ENCODE assay signal across 1 cellular context in the genomic region with DNA sequence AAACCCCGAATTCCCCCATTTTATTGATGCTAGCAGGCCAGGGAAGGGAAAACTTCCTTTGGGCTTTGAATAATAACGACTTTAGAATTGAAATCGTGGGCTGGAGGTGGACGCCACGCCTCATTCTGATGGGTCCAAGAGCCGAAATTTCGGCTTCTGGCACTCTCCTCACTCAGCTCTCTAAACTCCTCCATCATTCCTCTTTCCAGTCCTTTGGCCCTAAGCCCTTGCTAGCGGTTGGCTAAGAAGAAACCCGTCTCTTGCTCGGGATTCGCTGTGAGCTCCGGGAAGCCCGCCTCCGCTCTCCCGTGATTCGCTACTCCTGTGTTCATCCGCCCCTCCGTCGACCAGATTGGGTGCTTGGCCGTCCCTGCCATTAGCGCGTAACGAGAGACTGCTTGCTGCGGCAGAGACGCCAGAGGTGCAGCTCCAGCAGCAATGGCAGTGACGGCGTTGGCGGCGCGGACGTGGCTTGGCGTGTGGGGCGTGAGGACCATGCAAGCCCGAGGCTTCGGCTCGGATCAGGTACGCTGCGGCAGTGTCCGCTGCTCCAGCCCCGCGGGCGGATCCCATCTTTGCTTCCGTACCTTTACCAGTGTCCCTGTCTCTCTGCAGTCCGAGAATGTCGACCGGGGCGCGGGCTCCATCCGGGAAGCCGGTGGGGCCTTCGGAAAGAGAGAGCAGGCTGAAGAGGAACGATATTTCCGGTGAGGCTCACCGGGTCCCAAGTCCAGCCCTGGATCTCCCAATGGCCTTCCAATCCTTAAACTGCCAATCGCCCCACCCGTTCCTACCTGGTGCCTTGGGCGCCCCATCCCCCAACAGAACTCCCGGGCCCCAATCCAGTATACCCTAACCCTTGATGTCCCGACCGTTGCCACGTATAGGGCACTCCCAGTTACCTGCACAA.
TF ChIP-seq lines count a peak whose summit lies in the region.

A gene (plus strand): TSS at position 379 of the 910 bp plus-strand sequence. CDS start 60 bp downstream, at position 439.

TF ChIP-seq in K562, 482 proteins besides CTCF, POLR2A, EP300 and RAD21 (continued from another document and continues in another):
- TF ChIP-seq, protein P1, sequence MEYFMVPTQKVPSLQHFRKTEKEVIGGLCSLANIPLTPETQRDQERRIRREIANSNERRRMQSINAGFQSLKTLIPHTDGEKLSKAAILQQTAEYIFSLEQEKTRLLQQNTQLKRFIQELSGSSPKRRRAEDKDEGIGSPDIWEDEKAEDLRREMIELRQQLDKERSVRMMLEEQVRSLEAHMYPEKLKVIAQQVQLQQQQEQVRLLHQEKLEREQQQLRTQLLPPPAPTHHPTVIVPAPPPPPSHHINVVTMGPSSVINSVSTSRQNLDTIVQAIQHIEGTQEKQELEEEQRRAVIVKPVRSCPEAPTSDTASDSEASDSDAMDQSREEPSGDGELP (CRISPR knock-in tag; IDR thresholded peaks at IDR 0.05; ENCODE audit: borderline replicate concordance): peak; percentile 71
- TF ChIP-seq ARID2 (IDR thresholded peaks at IDR 0.05): no peak
- TF ChIP-seq DACH1 (IDR thresholded peaks at IDR 0.05; ENCODE audit: partially characterized antibody): no peak
- TF ChIP-seq, protein P2, sequence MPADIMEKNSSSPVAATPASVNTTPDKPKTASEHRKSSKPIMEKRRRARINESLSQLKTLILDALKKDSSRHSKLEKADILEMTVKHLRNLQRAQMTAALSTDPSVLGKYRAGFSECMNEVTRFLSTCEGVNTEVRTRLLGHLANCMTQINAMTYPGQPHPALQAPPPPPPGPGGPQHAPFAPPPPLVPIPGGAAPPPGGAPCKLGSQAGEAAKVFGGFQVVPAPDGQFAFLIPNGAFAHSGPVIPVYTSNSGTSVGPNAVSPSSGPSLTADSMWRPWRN (IDR thresholded peaks at IDR 0.05; ENCODE audit: low read depth): no peak
- TF ChIP-seq IRF2 (CRISPR knock-in tag; IDR thresholded peaks at IDR 0.05): no peak
- TF ChIP-seq, protein P3, sequence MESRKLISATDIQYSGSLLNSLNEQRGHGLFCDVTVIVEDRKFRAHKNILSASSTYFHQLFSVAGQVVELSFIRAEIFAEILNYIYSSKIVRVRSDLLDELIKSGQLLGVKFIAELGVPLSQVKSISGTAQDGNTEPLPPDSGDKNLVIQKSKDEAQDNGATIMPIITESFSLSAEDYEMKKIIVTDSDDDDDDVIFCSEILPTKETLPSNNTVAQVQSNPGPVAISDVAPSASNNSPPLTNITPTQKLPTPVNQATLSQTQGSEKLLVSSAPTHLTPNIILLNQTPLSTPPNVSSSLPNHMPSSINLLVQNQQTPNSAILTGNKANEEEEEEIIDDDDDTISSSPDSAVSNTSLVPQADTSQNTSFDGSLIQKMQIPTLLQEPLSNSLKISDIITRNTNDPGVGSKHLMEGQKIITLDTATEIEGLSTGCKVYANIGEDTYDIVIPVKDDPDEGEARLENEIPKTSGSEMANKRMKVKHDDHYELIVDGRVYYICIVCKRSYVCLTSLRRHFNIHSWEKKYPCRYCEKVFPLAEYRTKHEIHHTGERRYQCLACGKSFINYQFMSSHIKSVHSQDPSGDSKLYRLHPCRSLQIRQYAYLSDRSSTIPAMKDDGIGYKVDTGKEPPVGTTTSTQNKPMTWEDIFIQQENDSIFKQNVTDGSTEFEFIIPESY (CRISPR knock-in tag; IDR thresholded peaks at IDR 0.05): no peak
- TF ChIP-seq, protein P4, sequence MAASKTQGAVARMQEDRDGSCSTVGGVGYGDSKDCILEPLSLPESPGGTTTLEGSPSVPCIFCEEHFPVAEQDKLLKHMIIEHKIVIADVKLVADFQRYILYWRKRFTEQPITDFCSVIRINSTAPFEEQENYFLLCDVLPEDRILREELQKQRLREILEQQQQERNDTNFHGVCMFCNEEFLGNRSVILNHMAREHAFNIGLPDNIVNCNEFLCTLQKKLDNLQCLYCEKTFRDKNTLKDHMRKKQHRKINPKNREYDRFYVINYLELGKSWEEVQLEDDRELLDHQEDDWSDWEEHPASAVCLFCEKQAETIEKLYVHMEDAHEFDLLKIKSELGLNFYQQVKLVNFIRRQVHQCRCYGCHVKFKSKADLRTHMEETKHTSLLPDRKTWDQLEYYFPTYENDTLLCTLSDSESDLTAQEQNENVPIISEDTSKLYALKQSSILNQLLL (CRISPR knock-in tag; IDR thresholded peaks at IDR 0.05; ENCODE audit: borderline replicate concordance): no peak
- TF ChIP-seq E2F3 (CRISPR knock-in tag; IDR thresholded peaks at IDR 0.05): no peak
- no peak for TF ChIP-seq TCF7 (IDR thresholded peaks at IDR 0.05; ENCODE audit: borderline replicate concordance)
- TF ChIP-seq, protein P5, sequence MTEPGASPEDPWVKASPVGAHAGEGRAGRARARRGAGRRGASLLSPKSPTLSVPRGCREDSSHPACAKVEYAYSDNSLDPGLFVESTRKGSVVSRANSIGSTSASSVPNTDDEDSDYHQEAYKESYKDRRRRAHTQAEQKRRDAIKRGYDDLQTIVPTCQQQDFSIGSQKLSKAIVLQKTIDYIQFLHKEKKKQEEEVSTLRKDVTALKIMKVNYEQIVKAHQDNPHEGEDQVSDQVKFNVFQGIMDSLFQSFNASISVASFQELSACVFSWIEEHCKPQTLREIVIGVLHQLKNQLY (CRISPR knock-in tag; conservative IDR thresholded peaks at IDR 0.05): no peak
- peak; percentile 73 for TF ChIP-seq SP1 (CRISPR knock-in tag; IDR thresholded peaks at IDR 0.05)
- no peak for TF ChIP-seq CREBBP (IDR thresholded peaks at IDR 0.05; ENCODE audit: low read depth, low read length)
- no peak for TF ChIP-seq FUS (optimal IDR thresholded peaks at IDR 0.05; ENCODE audit: low read depth, low read length)
- TF ChIP-seq, protein P6, sequence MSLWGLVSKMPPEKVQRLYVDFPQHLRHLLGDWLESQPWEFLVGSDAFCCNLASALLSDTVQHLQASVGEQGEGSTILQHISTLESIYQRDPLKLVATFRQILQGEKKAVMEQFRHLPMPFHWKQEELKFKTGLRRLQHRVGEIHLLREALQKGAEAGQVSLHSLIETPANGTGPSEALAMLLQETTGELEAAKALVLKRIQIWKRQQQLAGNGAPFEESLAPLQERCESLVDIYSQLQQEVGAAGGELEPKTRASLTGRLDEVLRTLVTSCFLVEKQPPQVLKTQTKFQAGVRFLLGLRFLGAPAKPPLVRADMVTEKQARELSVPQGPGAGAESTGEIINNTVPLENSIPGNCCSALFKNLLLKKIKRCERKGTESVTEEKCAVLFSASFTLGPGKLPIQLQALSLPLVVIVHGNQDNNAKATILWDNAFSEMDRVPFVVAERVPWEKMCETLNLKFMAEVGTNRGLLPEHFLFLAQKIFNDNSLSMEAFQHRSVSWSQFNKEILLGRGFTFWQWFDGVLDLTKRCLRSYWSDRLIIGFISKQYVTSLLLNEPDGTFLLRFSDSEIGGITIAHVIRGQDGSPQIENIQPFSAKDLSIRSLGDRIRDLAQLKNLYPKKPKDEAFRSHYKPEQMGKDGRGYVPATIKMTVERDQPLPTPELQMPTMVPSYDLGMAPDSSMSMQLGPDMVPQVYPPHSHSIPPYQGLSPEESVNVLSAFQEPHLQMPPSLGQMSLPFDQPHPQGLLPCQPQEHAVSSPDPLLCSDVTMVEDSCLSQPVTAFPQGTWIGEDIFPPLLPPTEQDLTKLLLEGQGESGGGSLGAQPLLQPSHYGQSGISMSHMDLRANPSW (CRISPR knock-in tag; IDR thresholded peaks at IDR 0.05): no peak; the same call in 1 of the 2 replicates
- TF ChIP-seq FOXK1 (CRISPR knock-in tag; IDR thresholded peaks at IDR 0.05; ENCODE audit: borderline replicate concordance): no peak; the same call in 1 of the 2 replicates
- TF ChIP-seq SIRT6 (IDR thresholded peaks at IDR 0.05; ENCODE audit: low read depth, low read length): no peak
- no peak for TF ChIP-seq FOXJ3 (CRISPR knock-in tag; IDR thresholded peaks at IDR 0.05)
- no peak for TF ChIP-seq ZNF134 (CRISPR knock-in tag; conservative IDR thresholded peaks at IDR 0.05)
- no peak; the same call in 1 of the 2 replicates for TF ChIP-seq LARP7 (IDR thresholded peaks at IDR 0.05)
- no peak for TF ChIP-seq EHMT2 (IDR thresholded peaks at IDR 0.05)
- no peak for TF ChIP-seq HOXB6 (CRISPR knock-in tag; IDR thresholded peaks at IDR 0.05; ENCODE audit: borderline replicate concordance)
- no peak for TF ChIP-seq ZNF347 (CRISPR knock-in tag; IDR thresholded peaks at IDR 0.05; ENCODE audit: low read depth)
- TF ChIP-seq, protein P7, sequence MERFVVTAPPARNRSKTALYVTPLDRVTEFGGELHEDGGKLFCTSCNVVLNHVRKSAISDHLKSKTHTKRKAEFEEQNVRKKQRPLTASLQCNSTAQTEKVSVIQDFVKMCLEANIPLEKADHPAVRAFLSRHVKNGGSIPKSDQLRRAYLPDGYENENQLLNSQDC (CRISPR knock-in tag; IDR thresholded peaks at IDR 0.05): 0 out of 2 replicates have a peak, but pooled peaks have one; percentile 13
- no peak for TF ChIP-seq ELF2 (CRISPR knock-in tag; IDR thresholded peaks at IDR 0.05)
- TF ChIP-seq CREM (IDR thresholded peaks at IDR 0.05; ENCODE audit: low read depth): peak; percentile 96
- no peak for TF ChIP-seq SMARCA4 (IDR thresholded peaks at IDR 0.05)
- no peak for TF ChIP-seq SIX5 (IDR thresholded peaks at IDR 0.05; ENCODE audit: borderline replicate concordance in 1 of 2, insufficient read depth in 1 of 2, low read depth in 1 of 2, low read length in 2 of 2)
- TF ChIP-seq POLR2G (IDR thresholded peaks at IDR 0.05; ENCODE audit: low read depth, low read length): peak; percentile 99
- TF ChIP-seq ZNF780A (CRISPR knock-in tag; IDR thresholded peaks at IDR 0.05): no peak
- TF ChIP-seq TCF3 (CRISPR knock-in tag; IDR thresholded peaks at IDR 0.05): 0 out of 2 replicates have a peak, but pooled peaks have one; percentile 3
- no peak; the same call in 1 of the 2 replicates for TF ChIP-seq ZNF431 (CRISPR knock-in tag; IDR thresholded peaks at IDR 0.05)
- TF ChIP-seq MCM3 (IDR thresholded peaks at IDR 0.05): no peak
- TF ChIP-seq, protein P8, sequence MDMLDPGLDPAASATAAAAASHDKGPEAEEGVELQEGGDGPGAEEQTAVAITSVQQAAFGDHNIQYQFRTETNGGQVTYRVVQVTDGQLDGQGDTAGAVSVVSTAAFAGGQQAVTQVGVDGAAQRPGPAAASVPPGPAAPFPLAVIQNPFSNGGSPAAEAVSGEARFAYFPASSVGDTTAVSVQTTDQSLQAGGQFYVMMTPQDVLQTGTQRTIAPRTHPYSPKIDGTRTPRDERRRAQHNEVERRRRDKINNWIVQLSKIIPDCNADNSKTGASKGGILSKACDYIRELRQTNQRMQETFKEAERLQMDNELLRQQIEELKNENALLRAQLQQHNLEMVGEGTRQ (CRISPR knock-in tag; IDR thresholded peaks at IDR 0.05): no peak
- peak; percentile 63; the same call in 1 of the 2 replicates for TF ChIP-seq KAT7 (CRISPR knock-in tag; IDR thresholded peaks at IDR 0.05; ENCODE audit: borderline replicate concordance)
- TF ChIP-seq, protein P9, sequence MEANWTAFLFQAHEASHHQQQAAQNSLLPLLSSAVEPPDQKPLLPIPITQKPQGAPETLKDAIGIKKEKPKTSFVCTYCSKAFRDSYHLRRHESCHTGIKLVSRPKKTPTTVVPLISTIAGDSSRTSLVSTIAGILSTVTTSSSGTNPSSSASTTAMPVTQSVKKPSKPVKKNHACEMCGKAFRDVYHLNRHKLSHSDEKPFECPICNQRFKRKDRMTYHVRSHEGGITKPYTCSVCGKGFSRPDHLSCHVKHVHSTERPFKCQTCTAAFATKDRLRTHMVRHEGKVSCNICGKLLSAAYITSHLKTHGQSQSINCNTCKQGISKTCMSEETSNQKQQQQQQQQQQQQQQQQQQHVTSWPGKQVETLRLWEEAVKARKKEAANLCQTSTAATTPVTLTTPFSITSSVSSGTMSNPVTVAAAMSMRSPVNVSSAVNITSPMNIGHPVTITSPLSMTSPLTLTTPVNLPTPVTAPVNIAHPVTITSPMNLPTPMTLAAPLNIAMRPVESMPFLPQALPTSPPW (CRISPR knock-in tag; IDR thresholded peaks at IDR 0.05): no peak; the same call in 1 of the 2 replicates
- no peak for TF ChIP-seq RHOXF2B (CRISPR knock-in tag; conservative IDR thresholded peaks at IDR 0.05)
- TF ChIP-seq, protein P10, sequence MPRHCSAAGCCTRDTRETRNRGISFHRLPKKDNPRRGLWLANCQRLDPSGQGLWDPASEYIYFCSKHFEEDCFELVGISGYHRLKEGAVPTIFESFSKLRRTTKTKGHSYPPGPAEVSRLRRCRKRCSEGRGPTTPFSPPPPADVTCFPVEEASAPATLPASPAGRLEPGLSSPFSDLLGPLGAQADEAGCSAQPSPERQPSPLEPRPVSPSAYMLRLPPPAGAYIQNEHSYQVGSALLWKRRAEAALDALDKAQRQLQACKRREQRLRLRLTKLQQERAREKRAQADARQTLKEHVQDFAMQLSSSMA (CRISPR knock-in tag; IDR thresholded peaks at IDR 0.05): no peak
- TF ChIP-seq ZNF263 (CRISPR knock-in tag; IDR thresholded peaks at IDR 0.05; ENCODE audit: borderline replicate concordance): no peak; the same call in 1 of the 2 replicates
- TF ChIP-seq, protein P11, sequence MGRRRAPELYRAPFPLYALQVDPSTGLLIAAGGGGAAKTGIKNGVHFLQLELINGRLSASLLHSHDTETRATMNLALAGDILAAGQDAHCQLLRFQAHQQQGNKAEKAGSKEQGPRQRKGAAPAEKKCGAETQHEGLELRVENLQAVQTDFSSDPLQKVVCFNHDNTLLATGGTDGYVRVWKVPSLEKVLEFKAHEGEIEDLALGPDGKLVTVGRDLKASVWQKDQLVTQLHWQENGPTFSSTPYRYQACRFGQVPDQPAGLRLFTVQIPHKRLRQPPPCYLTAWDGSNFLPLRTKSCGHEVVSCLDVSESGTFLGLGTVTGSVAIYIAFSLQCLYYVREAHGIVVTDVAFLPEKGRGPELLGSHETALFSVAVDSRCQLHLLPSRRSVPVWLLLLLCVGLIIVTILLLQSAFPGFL (CRISPR knock-in tag; IDR thresholded peaks at IDR 0.05): no peak
- TF ChIP-seq TAF7 (tag; IDR thresholded peaks at IDR 0.05): peak; percentile 81
- peak; percentile 1 for TF ChIP-seq MEIS2 (IDR thresholded peaks at IDR 0.05; ENCODE audit: partially characterized antibody)
- peak; percentile 75 for TF ChIP-seq ETV5 (CRISPR knock-in tag; IDR thresholded peaks at IDR 0.05; ENCODE audit: low read depth)
- TF ChIP-seq BDP1 (IDR thresholded peaks at IDR 0.05; ENCODE audit: insufficient read depth, insufficient read length): no peak
- TF ChIP-seq, protein P12, sequence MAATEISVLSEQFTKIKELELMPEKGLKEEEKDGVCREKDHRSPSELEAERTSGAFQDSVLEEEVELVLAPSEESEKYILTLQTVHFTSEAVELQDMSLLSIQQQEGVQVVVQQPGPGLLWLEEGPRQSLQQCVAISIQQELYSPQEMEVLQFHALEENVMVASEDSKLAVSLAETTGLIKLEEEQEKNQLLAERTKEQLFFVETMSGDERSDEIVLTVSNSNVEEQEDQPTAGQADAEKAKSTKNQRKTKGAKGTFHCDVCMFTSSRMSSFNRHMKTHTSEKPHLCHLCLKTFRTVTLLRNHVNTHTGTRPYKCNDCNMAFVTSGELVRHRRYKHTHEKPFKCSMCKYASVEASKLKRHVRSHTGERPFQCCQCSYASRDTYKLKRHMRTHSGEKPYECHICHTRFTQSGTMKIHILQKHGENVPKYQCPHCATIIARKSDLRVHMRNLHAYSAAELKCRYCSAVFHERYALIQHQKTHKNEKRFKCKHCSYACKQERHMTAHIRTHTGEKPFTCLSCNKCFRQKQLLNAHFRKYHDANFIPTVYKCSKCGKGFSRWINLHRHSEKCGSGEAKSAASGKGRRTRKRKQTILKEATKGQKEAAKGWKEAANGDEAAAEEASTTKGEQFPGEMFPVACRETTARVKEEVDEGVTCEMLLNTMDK (IDR thresholded peaks at IDR 0.05; ENCODE audit: borderline replicate concordance, insufficient read depth, low read depth, low read length, poor library complexity, severe bottlenecking): no peak
- TF ChIP-seq RFX7 (CRISPR knock-in tag; IDR thresholded peaks at IDR 0.05): no peak
